8 cellular contexts compared by ENCODE assay signal in genomic region chr12:53625373-53625945, GRCh38. TPM values are rescaled to one million over a fixed set of nuclear protein-coding genes. Genes with fewer than 3 reads are reported as not detected.
DNase-seq lines count a peak whose midpoint lies in the region; ATAC-seq and TF ChIP-seq lines count a peak whose summit lies in the region.

No MANE protein-coding gene starts in this region.

- intact Hi-C loops in CD4-positive, alpha-beta T cell (cut with DNase I, micrococcal nuclease) = loop anchor here in 1 of 2 experiments (5.0 kb wide), 3 partner anchors 102 to 573 kb away; partner anchors contain the start of genes CALCOCO1 and TNS2
- intact Hi-C loops in posterior cingulate gyrus (cut with DNase I) = loop anchor here (10.0 kb wide), 1 partner anchor 81 kb away; no protein-coding TSS in a partner anchor

- peak overlapping the region; percentile 99 for H3K4me3 Mint-ChIP-seq in CD4-positive, alpha-beta T cell
- peak overlapping the region; percentile 72 for H3K4me3 Mint-ChIP-seq in endodermal cell

- TF ChIP-seq CTCF in CD4-positive, alpha-beta T cell (IDR thresholded peaks at IDR 0.05) = no peak
- TF ChIP-seq CTCF in OCI-LY3 (IDR thresholded peaks at IDR 0.05; ENCODE audit: low read depth, low read length) (no peak), endodermal cell (conservative IDR thresholded peaks at IDR 0.05) (no peak), neutrophil (IDR thresholded peaks at IDR 0.05) (no peak)

- no peak for DNase-seq in CD4-positive, alpha-beta T cell
- DNase-seq in endodermal cell (no peak), DMS 273 (lab: John Stamatoyannopoulos, UW; ENCODE audit: unreplicated experiment) (no peak), posterior cingulate gyrus (no peak)

- POLR2A ChIA-PET in CD4-positive, alpha-beta T cell (lab: Charles Lee) = interaction anchor here (1.0 to 3.5 kb wide), 4 partner anchors 8 to 125 kb away, joined by 3 to 28 read pairs (median 7); partner anchors contain the start of gene ATP5MC2

- peaks cover 29% of the 10 kb centered on the region for H3K4me1 ChIP-seq in OCI-LY3 (ENCODE audit: low read length)
- peaks cover 6% of the 10 kb centered on the region for H3K4me1 ChIP-seq in endodermal cell (ENCODE audit: control insufficient read depth, insufficient read depth, low read length)
- H3K4me1 ChIP-seq in neutrophil (ENCODE audit: control insufficient read depth in 1 of 2, insufficient read depth in 1 of 2, low read depth in 1 of 2, low read length in 1 of 2) = peaks cover 41% of the 10 kb centered on the region in 2 experiments

- no peaks in the 10 kb centered on the region for H4K20me1 ChIP-seq in OCI-LY3 (ENCODE audit: insufficient read depth, low read length)

- H3K36me3 ChIP-seq in OCI-LY3 (replicated peaks; ENCODE audit: low read depth, low read length) (no peaks in the 10 kb centered on the region), endodermal cell (ENCODE audit: control insufficient read depth, insufficient read depth, low read length) (peaks cover 4% of the 10 kb centered on the region), neutrophil (no peaks in the 10 kb centered on the region)

- H3K9ac ChIP-seq in OCI-LY3 (ENCODE audit: low read length) (peak overlapping the region; percentile 97), endodermal cell (ENCODE audit: extremely low read depth, low read length, poor library complexity, severe bottlenecking) (peak overlapping the region; percentile 53)

- H3K27me3 Mint-ChIP-seq in CD4-positive, alpha-beta T cell = no peaks in the 10 kb centered on the region
- H3K27me3 Mint-ChIP-seq in endodermal cell (ENCODE audit: insufficient read depth) = no peaks in the 10 kb centered on the region

- peaks cover 19% of the 10 kb centered on the region for H3K36me3 Mint-ChIP-seq in CD4-positive, alpha-beta T cell (ENCODE audit: low read depth)
- H3K36me3 Mint-ChIP-seq in endodermal cell (ENCODE audit: low read depth) = peaks cover 2% of the 10 kb centered on the region

- H2AFZ ChIP-seq in OCI-LY3 (ENCODE audit: low read depth, low read length) = peak overlapping the region; percentile 44; the same call in 1 of the 2 replicates

- H3K4me1 Mint-ChIP-seq in CD4-positive, alpha-beta T cell (ENCODE audit: low read depth) = peaks cover 59% of the 10 kb centered on the region
- peaks cover 23% of the 10 kb centered on the region for H3K4me1 Mint-ChIP-seq in endodermal cell

- H3K27ac Mint-ChIP-seq in CD4-positive, alpha-beta T cell = peak overlapping the region; percentile 91
- H3K27ac Mint-ChIP-seq in endodermal cell = peak overlapping the region; percentile 99

- no peaks in the 10 kb centered on the region for H3K9me3 Mint-ChIP-seq in CD4-positive, alpha-beta T cell
- no peaks in the 10 kb centered on the region for H3K9me3 Mint-ChIP-seq in endodermal cell

- H3K9me3 ChIP-seq in CD4-positive, alpha-beta T cell (ENCODE audit: control insufficient read depth, low read length) = no peaks in the 10 kb centered on the region
- no peaks in the 10 kb centered on the region for H3K9me3 ChIP-seq in OCI-LY3 (ENCODE audit: insufficient read depth, low read length)
- no peaks in the 10 kb centered on the region for H3K9me3 ChIP-seq in endodermal cell (ENCODE audit: control insufficient read depth, low read length)
- H3K9me3 ChIP-seq in neutrophil = no peaks in the 10 kb centered on the region

- 32 to 40% methylated on average over 4 to 5 of the region's 5 CpGs for WGBS in endodermal cell (ENCODE audit: insufficient coverage in 1 of 2, insufficient read length in 1 of 2), 2 experiments

- CTCF ChIA-PET in CD4-positive, alpha-beta T cell (lab: Charles Lee) = interaction anchor here (4.0 to 7.6 kb wide), 2 partner anchors 50 to 121 kb away, joined by 9 to 31 read pairs; partner anchors contain the start of gene ATP5MC2

- peak overlapping the region; percentile 96 for H3K4me3 ChIP-seq in OCI-LY3 (ENCODE audit: low read length)
- peak overlapping the region; percentile 93 for H3K4me3 ChIP-seq in endodermal cell (ENCODE audit: low read length)
- H3K4me3 ChIP-seq in neutrophil (ENCODE audit: low read depth in 1 of 2, low read length in 1 of 2) = peak overlapping the region; percentile 68 to 69

- H3K4me2 ChIP-seq in OCI-LY3 (ENCODE audit: low read length) = peak overlapping the region; percentile 89

- ATAC-seq in CD4-positive, alpha-beta T cell (ENCODE audit: poor library complexity) = no peak
- no peak for ATAC-seq in GM18870 (IDR thresholded peaks at IDR 0.05; ENCODE audit: unreplicated experiment)
- no peak for ATAC-seq in HG02571 (IDR thresholded peaks at IDR 0.05; ENCODE audit: unreplicated experiment)

- H3K27ac ChIP-seq in CD4-positive, alpha-beta T cell (ENCODE audit: low read depth, low read length) = peak overlapping the region; percentile 73
- H3K27ac ChIP-seq in OCI-LY3 (ENCODE audit: low read length) = peak overlapping the region; percentile 21; the same call in 1 of the 2 replicates
- no peak overlapping the region for H3K27ac ChIP-seq in endodermal cell (ENCODE audit: low read depth, low read length)
- peak overlapping the region; percentile 88 for H3K27ac ChIP-seq in neutrophil

- H3K79me2 ChIP-seq in OCI-LY3 (ENCODE audit: low read length) = peaks cover 40% of the 10 kb centered on the region

- H3K27me3 ChIP-seq in CD4-positive, alpha-beta T cell (ENCODE audit: control insufficient read depth, insufficient read depth, low read length) = no peaks in the 10 kb centered on the region
- no peaks in the 10 kb centered on the region for H3K27me3 ChIP-seq in OCI-LY3 (ENCODE audit: low read depth, low read length)
- no peaks in the 10 kb centered on the region for H3K27me3 ChIP-seq in endodermal cell (ENCODE audit: control insufficient read depth, insufficient read depth, low read length, poor library complexity, severe bottlenecking)
- H3K27me3 ChIP-seq in neutrophil = no peaks in the 10 kb centered on the region

RNA-seq across cellular contexts. Expression of gene ATF7, which starts 0.7 kb away (rescaled TPM):
- total RNA-seq in CD4-positive, alpha-beta T cell = 10 to 100 TPM; 13.3 to 14.3 TPM
- total RNA-seq in endodermal cell = 10 to 100 TPM; 29.0 to 36.6 TPM
- 20.3 TPM for polyA plus RNA-seq in endodermal cell (2013, experiment 1 of 2)
- 19.8 TPM for polyA plus RNA-seq in endodermal cell (2013, experiment 2 of 2)

RNA-seq across cellular contexts. Expression of gene ATP5MC2, which starts 50.4 kb away (rescaled TPM):
- total RNA-seq in CD4-positive, alpha-beta T cell = 100 to 1,000 TPM; 235 to 245 TPM
- total RNA-seq in endodermal cell = 100 to 1,000 TPM; 299 to 307 TPM
- 609 TPM for polyA plus RNA-seq in endodermal cell (2013, experiment 1 of 2)
- 513 TPM for polyA plus RNA-seq in endodermal cell (2013, experiment 2 of 2)
